16 cellular contexts compared by ENCODE assay signal in the genomic region with DNA sequence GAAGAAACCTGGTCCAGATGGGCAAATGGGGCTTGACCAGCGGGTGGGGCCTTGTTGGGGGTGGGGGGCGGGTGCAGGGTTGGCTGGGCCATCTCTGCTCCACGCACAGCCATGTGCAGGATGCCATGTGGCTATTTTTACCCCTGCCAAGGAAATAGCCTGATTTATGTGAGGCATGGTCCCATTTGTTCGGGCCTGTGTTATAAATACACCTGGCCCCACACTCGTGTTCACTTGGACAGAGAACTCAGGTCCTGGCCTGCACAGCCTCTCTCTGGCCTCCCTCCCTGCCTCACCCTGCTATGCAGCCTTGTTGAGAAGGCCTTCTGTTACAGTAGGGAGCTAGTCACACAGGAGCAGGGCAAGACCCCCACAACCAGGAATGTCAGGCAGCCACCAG. TPM values are rescaled to one million over a fixed set of nuclear protein-coding genes. Genes with fewer than 3 reads are reported as not detected.
DNase-seq lines count a peak whose midpoint lies in the region; ATAC-seq and TF ChIP-seq lines count a peak whose summit lies in the region.
"Had no signal": no experiment of that assay in that cellular context is flagged by ENCODE, and none has a peak within 500 bp of the region (broad histone marks: within the 10 kb centered on the region; RNA-seq: fewer than 3 reads in every experiment).

No MANE protein-coding gene starts in this region.

- DNase-seq in GM23338 (ENCODE audit: low spot score) (no peak), cerebellar cortex (ENCODE audit: low spot score) (peak; percentile 80), RPMI8226 (no peak), SJCRH30 (no peak)
- DNase-seq in activated CD4-positive, alpha-beta memory T cell treated with anti-CD3 and anti-CD28 coated beads for 36 hours: no peak
- DNase-seq: ACHN; CD4-positive, alpha-beta memory T cell; KBM-7; NCI-H1436 treated with DMSO at 0.1 percent for 48 hours; NCI-H2081 treated with DMSO at 0.1 percent for 48 hours; OCI-M1 had no signal

- no peaks in the 10 kb centered on the region for H3K9me2 ChIP-seq in GM23338 (ENCODE audit: insufficient read depth)

- H3K4me1 Mint-ChIP-seq in GM23338: peaks cover 15% of the 10 kb centered on the region
- peaks cover 18% of the 10 kb centered on the region for H3K4me1 Mint-ChIP-seq in nephron
- H3K4me1 Mint-ChIP-seq in activated CD4-positive, alpha-beta memory T cell treated with anti-CD3 and anti-CD28 coated beads for 36 hours (ENCODE audit: low read depth): peaks cover 2% of the 10 kb centered on the region

- intact Hi-C loops in activated CD4-positive, alpha-beta memory T cell treated with anti-CD3 and anti-CD28 coated beads for 36 hours (cut with micrococcal nuclease): no loop called here

- POLR2A ChIA-PET in activated CD4-positive, alpha-beta memory T cell treated with anti-CD3 and anti-CD28 coated beads for 36 hours (lab: Charles Lee): no interaction called here

- no peaks in the 10 kb centered on the region for H3K79me2 ChIP-seq in GM23338 (replicated peaks; ENCODE audit: insufficient read depth)

- no peak overlapping the region for H3K4me3 Mint-ChIP-seq in GM23338
- peak overlapping the region in 2 of 3 experiments; percentile 12 to 57 for H3K4me3 Mint-ChIP-seq in nephron
- H3K4me3 Mint-ChIP-seq in activated CD4-positive, alpha-beta memory T cell treated with anti-CD3 and anti-CD28 coated beads for 36 hours: no peak overlapping the region
- H3K4me3 Mint-ChIP-seq: CD4-positive, alpha-beta memory T cell had no signal

- no peaks in the 10 kb centered on the region for H3K9me3 ChIP-seq in skeletal muscle tissue (ENCODE audit: control insufficient read depth in 3 of 3, low read length in 3 of 3)
- H3K9me3 ChIP-seq in SJCRH30 (replicated peaks): no peaks in the 10 kb centered on the region

- no peaks in the 10 kb centered on the region for H4K20me1 ChIP-seq in GM23338 (replicated peaks; ENCODE audit: insufficient read depth)

- H2AFZ ChIP-seq in GM23338: peak overlapping the region; percentile 94

- ATAC-seq in GM23338: peak; percentile 18
- ATAC-seq: HCT116 had no signal

- H3K9me3 Mint-ChIP-seq in GM23338: no peaks in the 10 kb centered on the region
- H3K9me3 Mint-ChIP-seq in nephron: no peaks in the 10 kb centered on the region
- no peaks in the 10 kb centered on the region for H3K9me3 Mint-ChIP-seq in activated CD4-positive, alpha-beta memory T cell treated with anti-CD3 and anti-CD28 coated beads for 36 hours
- H3K9me3 Mint-ChIP-seq: CD4-positive, alpha-beta memory T cell had no signal

- TF ChIP-seq CTCF in GM23338 (conservative IDR thresholded peaks at IDR 0.05; ENCODE audit: low read depth in 2 of 2) (no peak), nephron (IDR thresholded peaks at IDR 0.05; ENCODE audit: unreplicated experiment in 3 of 3) (no peak)

- H3K9ac ChIP-seq in skeletal muscle tissue (ENCODE audit: low read depth in 1 of 3, low read length in 3 of 3): peak overlapping the region; percentile 57 to 74 (median 62)

- H3F3A ChIP-seq in GM23338 (replicated peaks; ENCODE audit: low read depth): no peaks in the 10 kb centered on the region

- no peaks in the 10 kb centered on the region for H3K36me3 Mint-ChIP-seq in GM23338 (ENCODE audit: low read depth)
- no peaks in the 10 kb centered on the region for H3K36me3 Mint-ChIP-seq in nephron (ENCODE audit: low read depth)
- no peaks in the 10 kb centered on the region for H3K36me3 Mint-ChIP-seq in activated CD4-positive, alpha-beta memory T cell treated with anti-CD3 and anti-CD28 coated beads for 36 hours

- H3K27ac Mint-ChIP-seq in GM23338: no peak overlapping the region
- H3K27ac Mint-ChIP-seq in nephron: peak overlapping the region in 2 of 3 experiments; percentile 48 to 86
- H3K27ac Mint-ChIP-seq in activated CD4-positive, alpha-beta memory T cell treated with anti-CD3 and anti-CD28 coated beads for 36 hours: no peak overlapping the region
- H3K27ac Mint-ChIP-seq: CD4-positive, alpha-beta memory T cell had no signal

- H3K4me2 ChIP-seq in GM23338: peak overlapping the region; percentile 71

- H3K4me1 ChIP-seq in GM23338 (ENCODE audit: insufficient read depth) (peaks cover 11% of the 10 kb centered on the region; the same call in 1 of the 2 replicates), skeletal muscle tissue (ENCODE audit: control insufficient read depth in 3 of 3, insufficient read depth in 3 of 3, low read length in 3 of 3) (peaks cover 11 to 22% (median 21%) of the 10 kb centered on the region in 3 donors), SJCRH30 (no peaks in the 10 kb centered on the region)

- H3K27ac ChIP-seq in GM23338 (ENCODE audit: low read depth) (no peak overlapping the region), skeletal muscle tissue (ENCODE audit: low read depth, low read length) (peak overlapping the region; percentile 92), SJCRH30 (no peak overlapping the region)
- H3K27ac ChIP-seq: HL-60, RWPE1 had no signal

- peak overlapping the region; percentile 27; the same call in 1 of the 2 replicates for H3K4me3 ChIP-seq in GM23338
- peak overlapping the region in 1 of 3 donors; percentile 41 for H3K4me3 ChIP-seq in skeletal muscle tissue (ENCODE audit: low read length in 3 of 3)
- no peak overlapping the region for H3K4me3 ChIP-seq in SJCRH30

- no peaks in the 10 kb centered on the region for H3K36me3 ChIP-seq in GM23338 (ENCODE audit: insufficient read depth)
- H3K36me3 ChIP-seq in skeletal muscle tissue (ENCODE audit: control insufficient read depth in 3 of 3, insufficient read depth in 3 of 3, low read length in 3 of 3): peaks cover 0 to 2% (median 0%) of the 10 kb centered on the region in 3 donors
- H3K36me3 ChIP-seq in SJCRH30: no peaks in the 10 kb centered on the region

- CTCF ChIA-PET in activated CD4-positive, alpha-beta memory T cell treated with anti-CD3 and anti-CD28 coated beads for 36 hours (lab: Charles Lee): no interaction called here

- H3K27me3 Mint-ChIP-seq in GM23338 (ENCODE audit: insufficient read depth, low read depth, poor library complexity): peaks cover 16% of the 10 kb centered on the region
- H3K27me3 Mint-ChIP-seq in nephron (ENCODE audit: low read depth): peaks cover 7% of the 10 kb centered on the region
- peaks cover 5% of the 10 kb centered on the region for H3K27me3 Mint-ChIP-seq in activated CD4-positive, alpha-beta memory T cell treated with anti-CD3 and anti-CD28 coated beads for 36 hours

- no peaks in the 10 kb centered on the region for H3K27me3 ChIP-seq in GM23338 (ENCODE audit: insufficient read depth)
- no peaks in the 10 kb centered on the region for H3K27me3 ChIP-seq in skeletal muscle tissue (ENCODE audit: control insufficient read depth in 3 of 3, insufficient read depth in 3 of 3, low read length in 3 of 3)
- no peaks in the 10 kb centered on the region for H3K27me3 ChIP-seq in SJCRH30

TF ChIP-seq in GM23338, 12 proteins besides CTCF, POLR2A, EP300 and RAD21 (continues in another document):
- no peak for TF ChIP-seq NANOG (IDR thresholded peaks at IDR 0.05; ENCODE audit: borderline replicate concordance)
- TF ChIP-seq, protein P1, sequence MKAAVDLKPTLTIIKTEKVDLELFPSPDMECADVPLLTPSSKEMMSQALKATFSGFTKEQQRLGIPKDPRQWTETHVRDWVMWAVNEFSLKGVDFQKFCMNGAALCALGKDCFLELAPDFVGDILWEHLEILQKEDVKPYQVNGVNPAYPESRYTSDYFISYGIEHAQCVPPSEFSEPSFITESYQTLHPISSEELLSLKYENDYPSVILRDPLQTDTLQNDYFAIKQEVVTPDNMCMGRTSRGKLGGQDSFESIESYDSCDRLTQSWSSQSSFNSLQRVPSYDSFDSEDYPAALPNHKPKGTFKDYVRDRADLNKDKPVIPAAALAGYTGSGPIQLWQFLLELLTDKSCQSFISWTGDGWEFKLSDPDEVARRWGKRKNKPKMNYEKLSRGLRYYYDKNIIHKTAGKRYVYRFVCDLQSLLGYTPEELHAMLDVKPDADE (IDR thresholded peaks at IDR 0.05): no peak
- no peak for TF ChIP-seq JUNB (IDR thresholded peaks at IDR 0.05; ENCODE audit: unreplicated experiment)
- TF ChIP-seq EZH2 (IDR thresholded peaks at IDR 0.05; ENCODE audit: low read depth, unreplicated experiment): no peak

RNA-seq across cellular contexts. Expression of gene FZD9, which starts 35.6 kb away (rescaled TPM):
- 4.2 and 5.5 TPM in 2 replicates for total RNA-seq in GM23338 (2014; rRNA removed; shearing (Covaris generic))
- 1.3 and 1.8 TPM in 2 replicates for polyA plus RNA-seq in GM23338 (2016; fragmentation: Nextera tagmentation; extraction: Ambion mirVana)
- 13.0 TPM for total RNA-seq in skeletal muscle tissue
- under 1 TPM in 1 of 2 experiments, not detected in 1; 0.10 TPM for total RNA-seq in activated CD4-positive, alpha-beta memory T cell treated with anti-CD3 and anti-CD28 coated beads for 36 hours
- total RNA-seq in SJCRH30 (2014; rRNA removed; shearing (Covaris generic)): not detected in 2 replicates
- total RNA-seq: CD4-positive, alpha-beta memory T cell had no signal
- polyA plus RNA-seq: CD4-positive, alpha-beta memory T cell had no signal

Comparison
In these comparisons a context has a peak if more than half of its experiments do, and no peak if none do; other contexts are left out.
1. H3K27ac Mint-ChIP-seq: peak in nephron (2 of 3); none in GM23338 (single experiment) and activated CD4-positive, alpha-beta memory T cell treated with anti-CD3 and anti-CD28 coated beads for 36 hours (single experiment).
2. H3K4me3 Mint-ChIP-seq: peak in nephron (2 of 3); none in GM23338 (single experiment) and activated CD4-positive, alpha-beta memory T cell treated with anti-CD3 and anti-CD28 coated beads for 36 hours (single experiment).